In genomic region chr17:1714980-1715802, GRCh38 we compare ENCODE assay signal across 8 cellular contexts. TPM values are rescaled to one million over a fixed set of nuclear protein-coding genes. Genes with fewer than 3 reads are reported as not detected.
DNase-seq lines count a peak whose midpoint lies in the region; ATAC-seq and TF ChIP-seq lines count a peak whose summit lies in the region.

No MANE protein-coding gene starts in this region.

- peaks cover 0 to 18% (median 4%) of the 10 kb centered on the region in 3 donors for H3K36me3 Mint-ChIP-seq in CD8-positive, alpha-beta memory T cell
- peaks cover 3% of the 10 kb centered on the region for H3K36me3 Mint-ChIP-seq in activated CD8-positive, alpha-beta T cell treated with anti-CD3 and anti-CD28 coated beads for 36 hours (ENCODE audit: low read depth)

- no peak for TF ChIP-seq CTCF in activated CD8-positive, alpha-beta T cell treated with anti-CD3 and anti-CD28 coated beads for 36 hours (IDR thresholded peaks at IDR 0.05)
- no peak for TF ChIP-seq CTCF in mucosa of descending colon (IDR thresholded peaks at IDR 0.05)

- ATAC-seq in activated CD8-positive, alpha-beta T cell treated with anti-CD3 and anti-CD28 coated beads for 36 hours, result no peak
- ATAC-seq in mucosa of descending colon (peak; percentile 55), GM18873 (IDR thresholded peaks at IDR 0.05; ENCODE audit: low FRiP score, unreplicated experiment) (no peak)

- H3K9me3 Mint-ChIP-seq in CD8-positive, alpha-beta memory T cell, result no peaks in the 10 kb centered on the region
- H3K9me3 Mint-ChIP-seq in activated CD8-positive, alpha-beta T cell treated with anti-CD3 and anti-CD28 coated beads for 36 hours, result no peaks in the 10 kb centered on the region

- 6% methylated on average over 32 of the region's 32 CpGs for WGBS in thymus

- H3K27ac ChIP-seq in CD8-positive, alpha-beta memory T cell (ENCODE audit: low read depth, low read length), result peak overlapping the region; percentile 49
- peak overlapping the region; percentile 100 for H3K27ac ChIP-seq in epithelial cell of prostate
- peak overlapping the region; percentile 88 for H3K27ac ChIP-seq in thymus (ENCODE audit: low read depth)

- peaks cover 0 to 6% of the 10 kb centered on the region in 2 donors for H3K27me3 Mint-ChIP-seq in CD8-positive, alpha-beta memory T cell
- H3K27me3 Mint-ChIP-seq in activated CD8-positive, alpha-beta T cell treated with anti-CD3 and anti-CD28 coated beads for 36 hours, result peaks cover 11% of the 10 kb centered on the region

- peaks cover 30% of the 10 kb centered on the region for H3K4me1 ChIP-seq in CD8-positive, alpha-beta memory T cell (ENCODE audit: insufficient read depth, low read length)
- H3K4me1 ChIP-seq in mucosa of descending colon (ENCODE audit: low read depth), result peaks cover 50% of the 10 kb centered on the region
- H3K4me1 ChIP-seq in thymus (ENCODE audit: control insufficient read depth, insufficient read depth, low read length), result peaks cover 17% of the 10 kb centered on the region

- no peaks in the 10 kb centered on the region for H3K27me3 ChIP-seq in CD8-positive, alpha-beta memory T cell (ENCODE audit: insufficient read depth, low read length, poor library complexity, severe bottlenecking)
- H3K27me3 ChIP-seq in thymus (ENCODE audit: control insufficient read depth, insufficient read depth), result peaks cover 41% of the 10 kb centered on the region

- H3K27ac Mint-ChIP-seq in CD8-positive, alpha-beta memory T cell, result peak overlapping the region in 2 of 8 donors; percentile 40 to 46
- no peak overlapping the region for H3K27ac Mint-ChIP-seq in activated CD8-positive, alpha-beta T cell treated with anti-CD3 and anti-CD28 coated beads for 36 hours

- CTCF ChIA-PET in CD8-positive, alpha-beta memory T cell (lab: Charles Lee), result interaction anchor here (1.2 to 2.4 kb wide), 4 partner anchors 14 to 68 kb away, joined by 3 to 11 read pairs (median 4); partner anchors contain the start of gene RILP
- CTCF ChIA-PET in activated CD8-positive, alpha-beta T cell treated with anti-CD3 and anti-CD28 coated beads for 36 hours (lab: Charles Lee), result interaction anchor here (1.2 to 2.4 kb wide), 5 partner anchors 14 to 167 kb away, joined by 3 to 12 read pairs (median 6); partner anchors contain the start of genes RILP, RPA1 and SMYD4

- DNase-seq in CD8-positive, alpha-beta memory T cell, result peak in 3 of 5 donors; percentile 32 to 65 (median 42)
- peak; percentile 92 for DNase-seq in M059J (ENCODE audit: low read depth)
- DNase-seq in activated CD8-positive, alpha-beta T cell treated with anti-CD3 and anti-CD28 coated beads for 36 hours, result peak; percentile 64
- DNase-seq in epithelial cell of prostate (ENCODE audit: low read depth, low spot score), result peak; percentile 55
- DNase-seq in mucosa of descending colon, result peak; percentile 84 to 93 (median 90)
- DNase-seq in NCI-H1436 treated with DMSO at 0.1 percent for 48 hours (lab: John Stamatoyannopoulos, UW), result no peak

- H3K4me3 Mint-ChIP-seq in CD8-positive, alpha-beta memory T cell, result peak overlapping the region; percentile 45 to 97 (median 67)
- peak overlapping the region; percentile 58 for H3K4me3 Mint-ChIP-seq in activated CD8-positive, alpha-beta T cell treated with anti-CD3 and anti-CD28 coated beads for 36 hours

- peak overlapping the region; percentile 70 for H3K4me3 ChIP-seq in CD8-positive, alpha-beta memory T cell (ENCODE audit: low read length)
- peak overlapping the region; percentile 99 for H3K4me3 ChIP-seq in mucosa of descending colon
- H3K4me3 ChIP-seq in thymus (ENCODE audit: low read length), result peak overlapping the region; percentile 86

- H3K36me3 ChIP-seq in CD8-positive, alpha-beta memory T cell (ENCODE audit: insufficient read depth, low read length), result no peaks in the 10 kb centered on the region
- peaks cover 14% of the 10 kb centered on the region for H3K36me3 ChIP-seq in mucosa of descending colon (ENCODE audit: low read depth)
- H3K36me3 ChIP-seq in thymus (ENCODE audit: control insufficient read depth, insufficient read depth), result peaks cover 5% of the 10 kb centered on the region

- peaks cover 28 to 44% (median 42%) of the 10 kb centered on the region in 3 donors for H3K4me1 Mint-ChIP-seq in CD8-positive, alpha-beta memory T cell
- peaks cover 25% of the 10 kb centered on the region for H3K4me1 Mint-ChIP-seq in activated CD8-positive, alpha-beta T cell treated with anti-CD3 and anti-CD28 coated beads for 36 hours (ENCODE audit: low read depth)

- intact Hi-C loops in activated CD8-positive, alpha-beta T cell treated with anti-CD3 and anti-CD28 coated beads for 36 hours (cut with micrococcal nuclease), result loop anchor here (5.0 kb wide), 2 partner anchors 157 to 552 kb away; no protein-coding TSS in a partner anchor
- intact Hi-C loops in mucosa of descending colon (cut with DNase I, micrococcal nuclease), result no loop called here

- H3K9me3 ChIP-seq in CD8-positive, alpha-beta memory T cell (ENCODE audit: low read length), result no peaks in the 10 kb centered on the region
- no peaks in the 10 kb centered on the region for H3K9me3 ChIP-seq in mucosa of descending colon
- peaks cover 2% of the 10 kb centered on the region for H3K9me3 ChIP-seq in thymus (ENCODE audit: control insufficient read depth)

- POLR2A ChIA-PET in CD8-positive, alpha-beta memory T cell (lab: Charles Lee), result interaction anchor here (1.0 to 2.7 kb wide), 5 partner anchors 31 to 588 kb away, joined by 3 to 26 read pairs (median 5); partner anchors contain the start of genes PRPF8, RPA1, SMG6 and SMYD4
- POLR2A ChIA-PET in activated CD8-positive, alpha-beta T cell treated with anti-CD3 and anti-CD28 coated beads for 36 hours (lab: Charles Lee), result interaction anchor here (0.9 to 2.2 kb wide), 2 partner anchors 9 to 114 kb away, joined by 4 to 5 read pairs; partner anchors contain the start of gene WDR81

RNA-seq across cellular contexts. Expression of gene TLCD2, which starts 5.0 kb away (rescaled TPM):
- total RNA-seq in CD8-positive, alpha-beta memory T cell, result under 1 TPM; 0.09 to 0.22 TPM
- polyA plus RNA-seq in CD8-positive, alpha-beta memory T cell, result 0.32 TPM
- 0.02 and 0.32 TPM in 2 replicates for total RNA-seq in M059J (2014; rRNA removed; shearing (Covaris generic))
- total RNA-seq in activated CD8-positive, alpha-beta T cell treated with anti-CD3 and anti-CD28 coated beads for 36 hours, result under 1 TPM; 0.07 to 0.09 TPM
- 10 to 100 TPM; 29.0 to 45.6 (median 37.6) TPM for total RNA-seq in mucosa of descending colon
- 1.5 TPM for polyA plus RNA-seq in thymus

RNA-seq across cellular contexts. Expression of gene WDR81, which starts 9.3 kb away (rescaled TPM):
- 10 to 100 TPM; 21.1 to 23.7 TPM for total RNA-seq in CD8-positive, alpha-beta memory T cell
- polyA plus RNA-seq in CD8-positive, alpha-beta memory T cell, result 20.4 TPM
- 4.0 and 9.5 TPM in 2 replicates for total RNA-seq in M059J (2014; rRNA removed; shearing (Covaris generic))
- total RNA-seq in activated CD8-positive, alpha-beta T cell treated with anti-CD3 and anti-CD28 coated beads for 36 hours, result 1 to 10 TPM; 7.0 to 8.0 TPM
- 10 to 100 TPM; 17.3 to 27.3 (median 22.4) TPM for total RNA-seq in mucosa of descending colon
- 27.0 TPM for polyA plus RNA-seq in thymus

RNA-seq across cellular contexts. Expression of gene SERPINF2, which starts 27.5 kb away (rescaled TPM):
- total RNA-seq in CD8-positive, alpha-beta memory T cell, result under 1 TPM; 0.13 to 0.33 TPM
- not detected for polyA plus RNA-seq in CD8-positive, alpha-beta memory T cell
- 0.05 TPM in 1 of 2 replicates, not detected in the other for total RNA-seq in M059J (2014; rRNA removed; shearing (Covaris generic))
- total RNA-seq in activated CD8-positive, alpha-beta T cell treated with anti-CD3 and anti-CD28 coated beads for 36 hours, result under 1 TPM; 0.11 to 0.18 TPM
- total RNA-seq in mucosa of descending colon, result 1 to 10 TPM in 2 of 3 donors, under 1 TPM in 1; 0.78 to 8.2 (median 2.9) TPM
- 31.0 TPM for polyA plus RNA-seq in thymus

RNA-seq across cellular contexts. Expression of gene PRPF8, which starts 30.5 kb away (rescaled TPM):
- 100 to 1,000 TPM; 430 to 447 TPM for total RNA-seq in CD8-positive, alpha-beta memory T cell
- 209 TPM for polyA plus RNA-seq in CD8-positive, alpha-beta memory T cell
- total RNA-seq in M059J (2014; rRNA removed; shearing (Covaris generic)), result 52.3 and 92.8 TPM in 2 replicates
- 100 to 1,000 TPM; 370 to 428 TPM for total RNA-seq in activated CD8-positive, alpha-beta T cell treated with anti-CD3 and anti-CD28 coated beads for 36 hours
- total RNA-seq in mucosa of descending colon, result 100 to 1,000 TPM; 214 to 238 (median 222) TPM
- 86.2 TPM for polyA plus RNA-seq in thymus

RNA-seq across cellular contexts. Expression of gene SERPINF1, which starts 46.7 kb away (rescaled TPM):
- total RNA-seq in CD8-positive, alpha-beta memory T cell, result 1 to 10 TPM; 1.2 to 2.1 TPM
- polyA plus RNA-seq in CD8-positive, alpha-beta memory T cell, result 2.4 TPM
- total RNA-seq in M059J (2014; rRNA removed; shearing (Covaris generic)), result not detected in 2 replicates
- 1 to 10 TPM; 6.8 to 6.9 TPM for total RNA-seq in activated CD8-positive, alpha-beta T cell treated with anti-CD3 and anti-CD28 coated beads for 36 hours
- 100 to 1,000 TPM in 1 of 3 donors, 10 to 100 TPM in 2; 16.9 to 111 (median 76.9) TPM for total RNA-seq in mucosa of descending colon
- 445 TPM for polyA plus RNA-seq in thymus

Comparison
In these comparisons a context has a peak if more than half of its experiments do, and no peak if none do; other contexts are left out.
1. H3K27ac ChIP-seq: peak in every context shown above with its lines; median percentile 100 in epithelial cell of prostate; 88 in thymus; 49 in CD8-positive, alpha-beta memory T cell.
2. RNA of gene TLCD2, which starts 5.0 kb away (total RNA-seq): 29.0 to 45.6 TPM in mucosa of descending colon; 0.02 to 0.32 TPM in M059J, 0.09 to 0.22 TPM in CD8-positive, alpha-beta memory T cell and 0.07 to 0.09 TPM in activated CD8-positive, alpha-beta T cell treated with anti-CD3 and anti-CD28 coated beads for 36 hours; every median in the first group is over 10 times any median in the second.
3. Peak in every context shown above with its lines, with median percentiles within 50 percentile points of each other: H3K4me3 ChIP-seq.